1 cellular context compared by ENCODE assay signal in the genomic region with DNA sequence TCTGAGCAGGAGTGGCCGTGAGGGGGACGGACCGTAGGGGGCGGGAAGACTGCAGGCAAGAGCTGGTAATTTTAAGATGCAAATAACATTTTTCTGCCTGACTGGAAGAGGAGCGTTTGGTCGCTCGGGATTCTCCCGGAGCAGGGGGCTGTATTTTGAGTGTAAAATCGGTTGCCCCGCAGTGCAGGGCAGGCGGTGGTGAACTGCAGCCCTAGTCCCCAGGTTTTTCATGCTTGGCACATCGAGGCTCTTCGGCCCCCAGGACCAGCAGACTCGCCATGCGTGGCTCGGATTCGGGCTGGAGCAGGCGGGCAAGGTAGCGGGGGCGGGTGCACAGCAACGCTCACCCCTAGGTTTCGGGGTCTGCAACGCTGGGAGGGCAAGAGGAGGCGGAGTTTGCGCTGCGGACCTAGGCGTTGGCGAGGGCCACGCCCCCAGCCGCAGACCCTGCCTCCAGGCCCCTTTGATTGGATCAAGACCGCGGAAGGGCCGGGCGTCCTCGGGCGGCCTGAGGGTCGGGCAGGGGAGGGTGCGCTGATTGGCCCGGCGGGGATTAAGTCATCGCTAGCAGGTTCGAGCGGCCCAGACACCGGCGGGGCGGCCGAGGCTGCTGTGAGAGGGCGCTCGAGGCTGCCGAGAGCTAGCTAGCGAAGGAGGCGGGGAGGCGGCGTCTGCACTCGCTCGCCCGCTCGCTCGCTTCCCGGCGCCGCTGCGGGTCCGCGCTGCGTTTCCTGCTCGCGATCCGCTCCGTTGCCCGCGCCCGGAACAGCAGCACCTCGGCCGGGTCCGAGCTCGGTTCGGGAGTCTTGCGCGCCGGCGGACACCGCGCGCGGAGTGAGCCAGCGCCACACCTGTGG.
TF ChIP-seq lines count a peak whose summit lies in the region.

A gene with protein sequence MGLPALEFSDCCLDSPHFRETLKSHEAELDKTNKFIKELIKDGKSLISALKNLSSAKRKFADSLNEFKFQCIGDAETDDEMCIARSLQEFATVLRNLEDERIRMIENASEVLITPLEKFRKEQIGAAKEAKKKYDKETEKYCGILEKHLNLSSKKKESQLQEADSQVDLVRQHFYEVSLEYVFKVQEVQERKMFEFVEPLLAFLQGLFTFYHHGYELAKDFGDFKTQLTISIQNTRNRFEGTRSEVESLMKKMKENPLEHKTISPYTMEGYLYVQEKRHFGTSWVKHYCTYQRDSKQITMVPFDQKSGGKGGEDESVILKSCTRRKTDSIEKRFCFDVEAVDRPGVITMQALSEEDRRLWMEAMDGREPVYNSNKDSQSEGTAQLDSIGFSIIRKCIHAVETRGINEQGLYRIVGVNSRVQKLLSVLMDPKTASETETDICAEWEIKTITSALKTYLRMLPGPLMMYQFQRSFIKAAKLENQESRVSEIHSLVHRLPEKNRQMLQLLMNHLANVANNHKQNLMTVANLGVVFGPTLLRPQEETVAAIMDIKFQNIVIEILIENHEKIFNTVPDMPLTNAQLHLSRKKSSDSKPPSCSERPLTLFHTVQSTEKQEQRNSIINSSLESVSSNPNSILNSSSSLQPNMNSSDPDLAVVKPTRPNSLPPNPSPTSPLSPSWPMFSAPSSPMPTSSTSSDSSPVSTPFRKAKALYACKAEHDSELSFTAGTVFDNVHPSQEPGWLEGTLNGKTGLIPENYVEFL (plus strand): TSS at position 585 of the 857 bp plus-strand sequence. CDS start 385 bp downstream, outside the sequence.

TF ChIP-seq in SK-N-SH treated with all-trans-retinoic acid at 6 μM for 48 hours, 23 proteins besides CTCF, POLR2A, EP300 and RAD21 (continued from another document):
- TF ChIP-seq ARNTL (CRISPR knock-in tag; IDR thresholded peaks at IDR 0.05; ENCODE audit: borderline replicate concordance, low read depth) (no peak), RARB (CRISPR knock-in tag; IDR thresholded peaks at IDR 0.05) (no peak), PPARA (CRISPR knock-in tag; IDR thresholded peaks at IDR 0.05; ENCODE audit: borderline replicate concordance) (no peak), GLIS3 (CRISPR knock-in tag; IDR thresholded peaks at IDR 0.05) (no peak), ZFP30 (CRISPR knock-in tag; IDR thresholded peaks at IDR 0.05) (no peak), PATZ1 (CRISPR knock-in tag; IDR thresholded peaks at IDR 0.05; ENCODE audit: borderline replicate concordance) (no peak)
